Comparison of ENCODE assay signal across 11 cellular contexts in the genomic region with DNA sequence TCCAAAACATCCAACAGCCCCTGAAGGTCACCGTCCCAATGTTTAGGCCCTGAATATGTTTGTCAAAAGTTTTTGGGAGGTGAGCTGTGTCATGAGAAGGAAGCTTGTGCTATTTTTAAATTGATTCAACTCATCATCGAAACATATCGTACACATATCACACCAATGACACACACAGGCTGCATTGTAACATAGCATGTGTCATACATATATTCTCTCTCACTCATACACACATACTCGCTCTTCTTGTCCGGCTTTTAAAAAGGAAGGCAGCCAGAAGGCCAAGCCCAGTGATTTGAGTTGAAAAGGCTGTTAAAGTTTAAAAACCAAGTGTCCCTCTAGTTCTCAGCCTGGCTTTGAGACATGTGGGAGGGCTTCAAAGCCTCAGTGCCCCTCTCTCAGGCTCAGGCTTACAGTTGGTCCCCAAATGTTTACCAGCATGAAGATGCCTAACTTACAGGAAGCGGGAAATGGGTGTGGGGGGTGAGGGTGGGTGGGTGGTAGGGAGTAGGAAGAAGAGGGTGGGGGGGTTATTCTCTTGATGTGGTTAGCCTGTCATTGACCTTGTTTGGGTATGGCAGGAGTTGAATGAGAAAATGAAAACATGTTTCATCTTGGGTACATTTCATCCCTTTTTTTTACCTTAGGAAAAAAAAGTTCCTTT. TPM values are rescaled to one million over a fixed set of nuclear protein-coding genes. Genes with fewer than 3 reads are reported as not detected.
DNase-seq lines count a peak whose midpoint lies in the region; ATAC-seq, FAIRE-seq and TF ChIP-seq lines count a peak whose summit lies in the region.
"Had no signal": no experiment of that assay in that cellular context is flagged by ENCODE, and none has a peak within 500 bp of the region (broad histone marks: within the 10 kb centered on the region; RNA-seq: fewer than 3 reads in every experiment).

No MANE protein-coding gene starts in this region.

- peak; percentile 61 for ATAC-seq in activated T-helper 17 cell treated with anti-CD3 and anti-CD28 coated beads, Interleukin-2, amount 50 U/mL, for 72 hours (replicated peaks)
- ATAC-seq in GM21723 (IDR thresholded peaks at IDR 0.05; ENCODE audit: unreplicated experiment) = no peak

- peak overlapping the region; percentile 79 for H3K27ac Mint-ChIP-seq in activated T-helper 17 cell treated with anti-CD3 and anti-CD28 coated beads, Interleukin-2, amount 50 U/mL, for 72 hours
- H3K27ac Mint-ChIP-seq: nephron had no signal

- no peak overlapping the region for H3K4me3 ChIP-seq in AG09309 (ENCODE audit: control insufficient read depth, low read depth, low read length)
- no peak overlapping the region for H3K4me3 ChIP-seq in uterus

- H3K4me1 ChIP-seq in uterus = peaks cover 0 to 6% of the 10 kb centered on the region in 2 donors

- peak overlapping the region; percentile 90 for H3K4me3 Mint-ChIP-seq in activated T-helper 17 cell treated with anti-CD3 and anti-CD28 coated beads, Interleukin-2, amount 50 U/mL, for 72 hours
- H3K4me3 Mint-ChIP-seq: nephron had no signal

- H3K36me3 ChIP-seq in uterus = no peaks in the 10 kb centered on the region

- intact Hi-C loops in uterus (cut with DNase I; ENCODE audit: low total_unique reads) = no loop called here

- no peak for TF ChIP-seq CTCF in AG09309 (IDR thresholded peaks at IDR 0.05; ENCODE audit: control insufficient read depth, insufficient read depth, low read depth, low read length, missing control alignments)
- TF ChIP-seq CTCF in uterus (IDR thresholded peaks at IDR 0.05) = no peak

- H3K36me3 Mint-ChIP-seq in activated T-helper 17 cell treated with anti-CD3 and anti-CD28 coated beads, Interleukin-2, amount 50 U/mL, for 72 hours (ENCODE audit: low read depth) = peaks cover 23% of the 10 kb centered on the region

- no peaks in the 10 kb centered on the region for H3K27me3 ChIP-seq in uterus

- DNase-seq in AG09309 (ENCODE audit: low read depth) (peak; percentile 45), GM19239 (ENCODE audit: insufficient read length, low spot score) (no peak), foreskin melanocyte (peak; percentile 34), uterus (no peak), medulla oblongata (ENCODE audit: extremely low spot score) (no peak)
- DNase-seq in activated effector memory CD4-positive, alpha-beta T cell treated with anti-CD3 and anti-CD28 coated beads, Interleukin-2, amount 50 U/mL, for 16 hours = no peak
- DNase-seq: NCI-H526 had no signal

- no peaks in the 10 kb centered on the region for H3K9me3 ChIP-seq in uterus

- H3K27me3 Mint-ChIP-seq in activated T-helper 17 cell treated with anti-CD3 and anti-CD28 coated beads, Interleukin-2, amount 50 U/mL, for 72 hours = no peaks in the 10 kb centered on the region

- H3K4me1 Mint-ChIP-seq in activated T-helper 17 cell treated with anti-CD3 and anti-CD28 coated beads, Interleukin-2, amount 50 U/mL, for 72 hours = peaks cover 39% of the 10 kb centered on the region

- peak; percentile 21 for FAIRE-seq in GM19239 (lab: Jason Lieb, UNC)
- FAIRE-seq: H1 had no signal

- H3K9me3 Mint-ChIP-seq in activated T-helper 17 cell treated with anti-CD3 and anti-CD28 coated beads, Interleukin-2, amount 50 U/mL, for 72 hours = no peaks in the 10 kb centered on the region
- H3K9me3 Mint-ChIP-seq: nephron had no signal

- no peak overlapping the region for H3K27ac ChIP-seq in uterus

- no peak for TF ChIP-seq POLR2A in uterus (IDR thresholded peaks at IDR 0.05)

RNA-seq across cellular contexts. Expression of a gene that starts 3.3 kb away (rescaled TPM):
- 100 to 1,000 TPM; 138 to 149 TPM for total RNA-seq in activated T-helper 17 cell treated with anti-CD3 and anti-CD28 coated beads, Interleukin-2, amount 50 U/mL, for 72 hours
- 10 to 100 TPM in 2 of 4 donors, 1 to 10 TPM in 2; 1.0 to 20.7 (median 7.0) TPM for total RNA-seq in uterus

Comparison
In these comparisons a context has a peak if more than half of its experiments do, and no peak if none do; other contexts are left out.
1. DNase-seq: peak in AG09309 (single experiment) and foreskin melanocyte (single experiment); none in GM19239 (single experiment), uterus (0 of 2), activated effector memory CD4-positive, alpha-beta T cell treated with anti-CD3 and anti-CD28 coated beads, Interleukin-2, amount 50 U/mL, for 16 hours (single experiment) and medulla oblongata (single experiment).
2. RNA of a gene that starts 3.3 kb away (total RNA-seq): 138 to 149 TPM in activated T-helper 17 cell treated with anti-CD3 and anti-CD28 coated beads, Interleukin-2, amount 50 U/mL, for 72 hours; 1.0 to 20.7 TPM in uterus; every median in the first group is over 4 times any median in the second.